In genomic region chr13:88622362-88622973, GRCh38 we compare ENCODE assay signal across 11 cellular contexts.
DNase-seq lines count a peak whose midpoint lies in the region; TF ChIP-seq lines count a peak whose summit lies in the region.
"Had no signal": no experiment of that assay in that cellular context is flagged by ENCODE, and none has a peak within 500 bp of the region (broad histone marks: within the 10 kb centered on the region; RNA-seq: fewer than 3 reads in every experiment).

No MANE protein-coding gene starts in this region.

- H3K27me3 Mint-ChIP-seq in stimulated activated naive CD8-positive, alpha-beta T cell treated with anti-CD3 and anti-CD28 coated beads, Interleukin-15, Interleukin-2, amounts not matched to agents 100 ng/mL and 50 ng/mL, for 24 hours: no peaks in the 10 kb centered on the region

- DNase-seq in stimulated activated CD4-positive, alpha-beta T cell treated with anti-CD3 and anti-CD28 coated beads, Interleukin-15, amount 100 ng/mL, for 24 hours: peak; percentile 21
- DNase-seq in stimulated activated CD4-positive, alpha-beta T cell treated with anti-CD3 and anti-CD28 coated beads, Interleukin-12 subunit alpha, Interleukin-12 subunit beta, amount 100 ng/mL, for 4 hours: no peak
- peak; percentile 28 for DNase-seq in UCSD-AML1 (lab: John Stamatoyannopoulos, UW; ENCODE audit: unreplicated experiment)
- DNase-seq in epithelial cell of prostate (ENCODE audit: low read depth, low spot score): peak; percentile 59
- DNase-seq in NCI-H510A treated with DMSO at 0.1 percent for 48 hours (lab: John Stamatoyannopoulos, UW): no peak
- no peak for DNase-seq in adrenal gland
- no peak for DNase-seq in dedifferentiated amniotic fluid mesenchymal stem cell (ENCODE audit: extremely low spot score)
- DNase-seq: dermis blood vessel endothelial cell, foreskin melanocyte, NCI-H345 had no signal

- TF ChIP-seq CTCF in adrenal gland (IDR thresholded peaks at IDR 0.05): no peak

- intact Hi-C loops in adrenal gland (cut with DNase I): no loop called here

- H3K9me3 ChIP-seq in adrenal gland (replicated peaks in 1 of 3): no peaks in the 10 kb centered on the region

- no peaks in the 10 kb centered on the region for H3K36me3 ChIP-seq in adrenal gland (replicated peaks in 1 of 2)

- TF ChIP-seq POLR2A in adrenal gland (IDR thresholded peaks at IDR 0.05): no peak

- H3K4me3 ChIP-seq in adrenal gland: no peak overlapping the region

- H3K9me3 Mint-ChIP-seq in stimulated activated naive CD8-positive, alpha-beta T cell treated with anti-CD3 and anti-CD28 coated beads, Interleukin-15, Interleukin-2, amounts not matched to agents 100 ng/mL and 50 ng/mL, for 24 hours: peaks cover 3% of the 10 kb centered on the region

- H3K27me3 ChIP-seq in adrenal gland: no peaks in the 10 kb centered on the region

- H3K27ac ChIP-seq in epithelial cell of prostate: peak overlapping the region; percentile 82
- H3K27ac ChIP-seq in adrenal gland: no peak overlapping the region

- H3K4me1 Mint-ChIP-seq in stimulated activated naive CD8-positive, alpha-beta T cell treated with anti-CD3 and anti-CD28 coated beads, Interleukin-15, Interleukin-2, amounts not matched to agents 100 ng/mL and 50 ng/mL, for 24 hours (ENCODE audit: low read depth): peaks cover 17% of the 10 kb centered on the region

- no peaks in the 10 kb centered on the region for H3K36me3 Mint-ChIP-seq in stimulated activated naive CD8-positive, alpha-beta T cell treated with anti-CD3 and anti-CD28 coated beads, Interleukin-15, Interleukin-2, amounts not matched to agents 100 ng/mL and 50 ng/mL, for 24 hours (ENCODE audit: low read depth)

- peak overlapping the region; percentile 4 for H3K27ac Mint-ChIP-seq in stimulated activated naive CD8-positive, alpha-beta T cell treated with anti-CD3 and anti-CD28 coated beads, Interleukin-15, Interleukin-2, amounts not matched to agents 100 ng/mL and 50 ng/mL, for 24 hours

- H3K4me1 ChIP-seq in adrenal gland (replicated peaks in 1 of 2): no peaks in the 10 kb centered on the region

- 55 to 81% (median 74%) methylated on average over 2 of the region's 2 CpGs for WGBS in adrenal gland, 4 donors

- no peak overlapping the region for H3K4me3 Mint-ChIP-seq in stimulated activated naive CD8-positive, alpha-beta T cell treated with anti-CD3 and anti-CD28 coated beads, Interleukin-15, Interleukin-2, amounts not matched to agents 100 ng/mL and 50 ng/mL, for 24 hours

Comparison
In these comparisons a context has a peak if more than half of its experiments do, and no peak if none do; other contexts are left out.
1. DNase-seq: peak in stimulated activated CD4-positive, alpha-beta T cell treated with anti-CD3 and anti-CD28 coated beads, Interleukin-15, amount 100 ng/mL, for 24 hours (single experiment), UCSD-AML1 (single experiment) and epithelial cell of prostate (single experiment); none in stimulated activated CD4-positive, alpha-beta T cell treated with anti-CD3 and anti-CD28 coated beads, Interleukin-12 subunit alpha, Interleukin-12 subunit beta, amount 100 ng/mL, for 4 hours (single experiment), NCI-H510A treated with DMSO at 0.1 percent for 48 hours (single experiment), adrenal gland (0 of 7) and dedifferentiated amniotic fluid mesenchymal stem cell (single experiment).